ENCODE assay signal across 10 cellular contexts in genomic region chr12:56078427-56078826, GRCh38. TPM values are rescaled to one million over a fixed set of nuclear protein-coding genes. Genes with fewer than 3 reads are reported as not detected.
DNase-seq lines count a peak whose midpoint lies in the region; ATAC-seq and TF ChIP-seq lines count a peak whose summit lies in the region.
"Had no signal": no experiment of that assay in that cellular context is flagged by ENCODE, and none has a peak within 500 bp of the region (broad histone marks: within the 10 kb centered on the region; RNA-seq: fewer than 3 reads in every experiment).

No MANE protein-coding gene starts in this region.

- POLR2A ChIA-PET in activated CD4-positive, alpha-beta T cell treated with anti-CD3 and anti-CD28 coated beads, Interleukin-2, amount 10 ng/mL, durations not matched to agents 7 days and 5 days (lab: Charles Lee): no interaction called here

- no peak for DNase-seq in activated CD4-positive, alpha-beta T cell treated with anti-CD3 and anti-CD28 coated beads, Interleukin-2, amount 10 ng/mL, durations not matched to agents 7 days and 5 days
- no peak for DNase-seq in activated CD4-positive, alpha-beta T cell treated with anti-CD3 and anti-CD28 coated beads for 1 hour
- DNase-seq in adipocyte (ENCODE audit: low read depth) (no peak), lower lobe of right lung (no peak), upper lobe of left lung (no peak), DMS153 treated with DMSO at 0.1 percent for 48 hours (lab: John Stamatoyannopoulos, UW; ENCODE audit: unreplicated experiment) (no peak), H7 (no peak)

- H3K4me3 Mint-ChIP-seq in activated CD4-positive, alpha-beta T cell treated with anti-CD3 and anti-CD28 coated beads, Interleukin-2, amount 10 ng/mL, durations not matched to agents 7 days and 5 days: peak overlapping the region; percentile 51

- H3K27me3 Mint-ChIP-seq in activated CD4-positive, alpha-beta T cell treated with anti-CD3 and anti-CD28 coated beads, Interleukin-2, amount 10 ng/mL, durations not matched to agents 7 days and 5 days: peaks cover 26% of the 10 kb centered on the region

- no peak overlapping the region for H3K27ac Mint-ChIP-seq in activated CD4-positive, alpha-beta T cell treated with anti-CD3 and anti-CD28 coated beads, Interleukin-2, amount 10 ng/mL, durations not matched to agents 7 days and 5 days

- TF ChIP-seq CTCF in lower lobe of right lung (IDR thresholded peaks at IDR 0.05) (no peak), upper lobe of left lung (IDR thresholded peaks at IDR 0.05) (no peak)

- H3K27ac ChIP-seq in lower lobe of right lung (peak overlapping the region; percentile 88), temporal lobe (ENCODE audit: low read depth, low read length) (peak overlapping the region; percentile 97), upper lobe of left lung (peak overlapping the region in 2 of 4 donors; percentile 89 to 94)
- H3K27ac ChIP-seq: testis had no signal

- H3K27me3 ChIP-seq in adipocyte (replicated peaks; ENCODE audit: control insufficient read depth, insufficient read depth, low read length): peaks cover 17% of the 10 kb centered on the region
- H3K27me3 ChIP-seq in lower lobe of right lung (ENCODE audit: low read depth): peaks cover 16% of the 10 kb centered on the region
- peaks cover 0 to 9% (median 7%) of the 10 kb centered on the region in 4 donors for H3K27me3 ChIP-seq in upper lobe of left lung
- H3K27me3 ChIP-seq in H7 (ENCODE audit: control insufficient read depth, insufficient read depth, low read length): no peaks in the 10 kb centered on the region
- H3K27me3 ChIP-seq: testis had no signal

- intact Hi-C loops in lower lobe of right lung (cut with DNase I): no loop called here

- H3K4me3 ChIP-seq in adipocyte (ENCODE audit: low read length): peak overlapping the region; percentile 84
- H3K4me3 ChIP-seq in lower lobe of right lung: no peak overlapping the region
- H3K4me3 ChIP-seq in upper lobe of left lung: no peak overlapping the region
- no peak overlapping the region; the same call in 1 of the 2 replicates for H3K4me3 ChIP-seq in H7 (ENCODE audit: insufficient read depth, low read depth, low read length)

- H3K9ac ChIP-seq in adipocyte (ENCODE audit: low read length): no peak overlapping the region

- H3K4me1 ChIP-seq in adipocyte (ENCODE audit: control insufficient read depth, insufficient read depth, low read length) (peaks cover 16% of the 10 kb centered on the region), lower lobe of right lung (peaks cover 17% of the 10 kb centered on the region), upper lobe of left lung (peaks cover 7 to 30% (median 20%) of the 10 kb centered on the region in 4 donors)

- no peak for TF ChIP-seq POLR2A in upper lobe of left lung (IDR thresholded peaks at IDR 0.05)

- H3K9me3 Mint-ChIP-seq in activated CD4-positive, alpha-beta T cell treated with anti-CD3 and anti-CD28 coated beads, Interleukin-2, amount 10 ng/mL, durations not matched to agents 7 days and 5 days: no peaks in the 10 kb centered on the region

- TF ChIP-seq EP300 in upper lobe of left lung (IDR thresholded peaks at IDR 0.05): no peak

- no peaks in the 10 kb centered on the region for H3K9me3 ChIP-seq in adipocyte (ENCODE audit: control insufficient read depth, low read length)
- no peaks in the 10 kb centered on the region for H3K9me3 ChIP-seq in lower lobe of right lung
- no peaks in the 10 kb centered on the region for H3K9me3 ChIP-seq in upper lobe of left lung
- H3K9me3 ChIP-seq: spleen, testis had no signal

- 93 to 94% methylated on average over 1 of the region's 1 CpG for WGBS in upper lobe of left lung, 2 donors

- peaks cover 17% of the 10 kb centered on the region for H3K4me1 Mint-ChIP-seq in activated CD4-positive, alpha-beta T cell treated with anti-CD3 and anti-CD28 coated beads, Interleukin-2, amount 10 ng/mL, durations not matched to agents 7 days and 5 days

- H3K36me3 ChIP-seq in adipocyte (ENCODE audit: control insufficient read depth, insufficient read depth, low read length, severe bottlenecking): no peaks in the 10 kb centered on the region
- H3K36me3 ChIP-seq in lower lobe of right lung: no peaks in the 10 kb centered on the region
- H3K36me3 ChIP-seq in upper lobe of left lung: no peaks in the 10 kb centered on the region
- peaks cover 3% of the 10 kb centered on the region for H3K36me3 ChIP-seq in H7 (replicated peaks; ENCODE audit: control insufficient read depth, insufficient read depth, low read length)
- H3K36me3 ChIP-seq: spleen had no signal

- ATAC-seq in lower lobe of right lung: no peak
- no peak for ATAC-seq in upper lobe of left lung (ENCODE audit: low FRiP score in 2 of 2)

- H3K36me3 Mint-ChIP-seq in activated CD4-positive, alpha-beta T cell treated with anti-CD3 and anti-CD28 coated beads, Interleukin-2, amount 10 ng/mL, durations not matched to agents 7 days and 5 days (ENCODE audit: low read depth): no peaks in the 10 kb centered on the region

- CTCF ChIA-PET in activated CD4-positive, alpha-beta T cell treated with anti-CD3 and anti-CD28 coated beads, Interleukin-2, amount 10 ng/mL, durations not matched to agents 7 days and 5 days (lab: Charles Lee): interaction anchor here (0.7 kb wide), 1 partner anchor 38 kb away, joined by 4 read pairs; no protein-coding TSS in a partner anchor

RNA-seq across cellular contexts. Expression of gene ERBB3, which starts 1.5 kb away (rescaled TPM):
- 1 to 10 TPM; 1.3 to 1.5 TPM for total RNA-seq in activated CD4-positive, alpha-beta T cell treated with anti-CD3 and anti-CD28 coated beads, Interleukin-2, amount 10 ng/mL, durations not matched to agents 7 days and 5 days
- total RNA-seq in lower lobe of right lung (80.5 TPM), temporal lobe (6.4 TPM), upper lobe of left lung (100 to 1,000 TPM in 3 of 6 donors, 10 to 100 TPM in 3; 56.8 to 171 (median 101) TPM)
- total RNA-seq in H7 (2014; rRNA removed; shearing (Covaris generic)): 32.4 and 39.8 TPM in 2 replicates

RNA-seq across cellular contexts. Expression of gene PA2G4, which starts 25.9 kb away (rescaled TPM):
- 100 to 1,000 TPM; 244 to 289 TPM for total RNA-seq in activated CD4-positive, alpha-beta T cell treated with anti-CD3 and anti-CD28 coated beads, Interleukin-2, amount 10 ng/mL, durations not matched to agents 7 days and 5 days
- total RNA-seq in lower lobe of right lung (69.4 TPM), temporal lobe (68.8 TPM), upper lobe of left lung (100 to 1,000 TPM in 1 of 6 donors, 10 to 100 TPM in 5; 36.7 to 103 (median 70.7) TPM)
- total RNA-seq in H7 (2014; rRNA removed; shearing (Covaris generic)): 273 and 282 TPM in 2 replicates

RNA-seq across cellular contexts. Expression of gene RPS26, which starts 36.7 kb away (rescaled TPM):
- 10 to 100 TPM; 47.2 to 48.3 TPM for total RNA-seq in activated CD4-positive, alpha-beta T cell treated with anti-CD3 and anti-CD28 coated beads, Interleukin-2, amount 10 ng/mL, durations not matched to agents 7 days and 5 days
- total RNA-seq in lower lobe of right lung (77.2 TPM), temporal lobe (60.0 TPM), upper lobe of left lung (100 to 1,000 TPM in 3 of 6 donors, 10 to 100 TPM in 3; 15.3 to 570 (median 150) TPM)
- total RNA-seq in H7 (2014; rRNA removed; shearing (Covaris generic)): 830 and 1,197 TPM in 2 replicates

RNA-seq across cellular contexts. Expression of gene RPL41, which starts 38.0 kb away (rescaled TPM):
- total RNA-seq in activated CD4-positive, alpha-beta T cell treated with anti-CD3 and anti-CD28 coated beads, Interleukin-2, amount 10 ng/mL, durations not matched to agents 7 days and 5 days: 1,000 to 10,000 TPM; 3,940 to 4,815 TPM
- total RNA-seq in lower lobe of right lung (2,837 TPM), temporal lobe (1,459 TPM), upper lobe of left lung (1,000 to 10,000 TPM; 1,377 to 3,349 (median 3,110) TPM)
- 3,839 and 4,060 TPM in 2 replicates for total RNA-seq in H7 (2014; rRNA removed; shearing (Covaris generic))

RNA-seq across cellular contexts. Expression of gene ZC3H10, which starts 39.6 kb away (rescaled TPM):
- 1 to 10 TPM; 8.2 to 9.1 TPM for total RNA-seq in activated CD4-positive, alpha-beta T cell treated with anti-CD3 and anti-CD28 coated beads, Interleukin-2, amount 10 ng/mL, durations not matched to agents 7 days and 5 days
- total RNA-seq in lower lobe of right lung (12.5 TPM), temporal lobe (3.9 TPM), upper lobe of left lung (10 to 100 TPM in 2 of 6 donors, 1 to 10 TPM in 4; 2.1 to 22.0 (median 6.4) TPM)
- 8.2 and 11.3 TPM in 2 replicates for total RNA-seq in H7 (2014; rRNA removed; shearing (Covaris generic))
